ENCODE assay signal across 19 cellular contexts in the genomic region with DNA sequence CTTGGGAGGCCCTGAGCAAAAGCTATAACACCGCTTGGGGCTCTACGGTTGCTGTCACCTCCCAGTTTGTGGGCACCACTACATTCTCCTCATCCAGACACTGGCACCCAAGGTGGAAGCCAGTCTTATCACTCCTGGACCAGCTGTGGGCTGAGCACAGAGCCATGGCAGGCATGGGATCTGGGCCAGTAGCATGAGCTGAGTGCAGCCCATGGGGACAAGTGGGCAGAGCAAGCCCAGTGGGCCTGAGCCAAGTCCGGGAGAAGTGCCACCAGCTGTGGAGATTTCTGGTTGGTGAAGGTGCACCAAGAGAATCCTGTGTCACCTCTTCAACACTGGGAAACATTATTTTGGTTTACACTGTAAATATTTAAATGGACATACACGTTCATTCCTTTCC.
"Had no signal": no experiment of that assay in that cellular context is flagged by ENCODE, and none has a peak within 500 bp of the region (broad histone marks: within the 10 kb centered on the region; RNA-seq: fewer than 3 reads in every experiment).

No MANE protein-coding gene starts in this region.

- H3K9me3 ChIP-seq: SJSA1 had no signal

- DNase-seq: KBM-7, MV-4-11, NCI-H1048, NCI-H1105, NCI-H1417, NCI-H146, NCI-H1694 treated with DMSO at 0.1 percent for 48 hours, NCI-H1930, NCI-H2081, NCI-H2107, NCI-H2227 treated with DMSO at 0.1 percent for 48 hours, NCI-H524, NCI-H526 treated with DMSO at 0.1 percent for 48 hours, NCI-H748 treated with DMSO at 0.1 percent for 48 hours, Right ventricle myocardium superior, RPMI8226, SIG-M5 had no signal

- H3K36me3 ChIP-seq: SJSA1 had no signal

- H3K27ac ChIP-seq: SJSA1, SK-N-MC had no signal

- H3K27me3 ChIP-seq: SJSA1 had no signal

- H3K4me3 ChIP-seq: SJSA1, SK-N-MC had no signal

- H3K4me1 ChIP-seq: SJSA1 had no signal
